ENCODE assay signal across 15 cellular contexts in genomic region chr4:152166567-152166966, GRCh38.
A peak's percentile ranks its signal among the peaks of the same experiment; 100 is the strongest.
DNase-seq lines count a peak whose midpoint lies in the region; ATAC-seq and TF ChIP-seq lines count a peak whose summit lies in the region.
"Had no signal": no experiment of that assay in that cellular context is flagged by ENCODE, and none has a peak within 500 bp of the region (broad histone marks: within the 10 kb centered on the region; RNA-seq: fewer than 3 reads in every experiment).

No MANE protein-coding gene starts in this region.

- H3K27me3 Mint-ChIP-seq in activated CD8-positive, alpha-beta T cell treated with anti-CD3 and anti-CD28 coated beads, Interleukin-2, amount 10 ng/mL, durations not matched to agents 7 days and 5 days (ENCODE audit: low read depth): peaks cover 4% of the 10 kb centered on the region
- H3K27me3 Mint-ChIP-seq in activated CD8-positive, alpha-beta T cell treated with anti-CD3 and anti-CD28 coated beads for 36 hours: no peaks in the 10 kb centered on the region

- H3K4me2 ChIP-seq in fibroblast of lung (ENCODE audit: extremely low read depth, insufficient read depth, low read length) (no peak overlapping the region), PC-3 (ENCODE audit: low read length) (no peak overlapping the region)

- H3K9me3 ChIP-seq in fibroblast of lung (ENCODE audit: control insufficient read depth, insufficient read depth, low read depth, low read length) (no peaks in the 10 kb centered on the region), PC-3 (ENCODE audit: low read length) (no peaks in the 10 kb centered on the region), spleen (no peaks in the 10 kb centered on the region)
- H3K9me3 ChIP-seq: SJSA1, uterus had no signal

- H4K20me1 ChIP-seq in fibroblast of lung (ENCODE audit: control insufficient read depth, extremely low read depth, insufficient read depth, low read length) (no peaks in the 10 kb centered on the region), PC-3 (ENCODE audit: low read length) (no peaks in the 10 kb centered on the region)

- no peak for TF ChIP-seq CTCF in activated CD8-positive, alpha-beta T cell treated with anti-CD3 and anti-CD28 coated beads for 36 hours (IDR thresholded peaks at IDR 0.05)
- TF ChIP-seq CTCF in fibroblast of lung (conservative IDR thresholded peaks at IDR 0.05 in 1 of 2, IDR thresholded peaks at IDR 0.05 in 1 of 2; ENCODE audit: low read depth in 1 of 2, low read length in 2 of 2) (no peak), PC-3 (conservative IDR thresholded peaks at IDR 0.05; ENCODE audit: low read depth, low read length) (no peak), spleen (IDR thresholded peaks at IDR 0.05 in 8 of 11, conservative IDR thresholded peaks at IDR 0.05 in 3 of 11) (no peak)

- H3K36me3 Mint-ChIP-seq in activated CD8-positive, alpha-beta T cell treated with anti-CD3 and anti-CD28 coated beads, Interleukin-2, amount 10 ng/mL, durations not matched to agents 7 days and 5 days (ENCODE audit: low read depth): no peaks in the 10 kb centered on the region
- no peaks in the 10 kb centered on the region for H3K36me3 Mint-ChIP-seq in activated CD8-positive, alpha-beta T cell treated with anti-CD3 and anti-CD28 coated beads for 36 hours (ENCODE audit: low read depth)

- H3K27ac ChIP-seq in fibroblast of lung (ENCODE audit: insufficient read depth, low read length): no peak overlapping the region
- H3K27ac ChIP-seq in PC-3 (ENCODE audit: low read length): no peak overlapping the region
- H3K27ac ChIP-seq in spleen: no peak overlapping the region
- H3K27ac ChIP-seq: parathyroid adenoma, SJSA1, uterus had no signal

- 41 to 55% (median 46%) methylated on average over 6 of the region's 6 CpGs for WGBS in spleen, 5 donors

- CTCF ChIA-PET in activated CD8-positive, alpha-beta T cell treated with anti-CD3 and anti-CD28 coated beads, Interleukin-2, amount 10 ng/mL, durations not matched to agents 7 days and 5 days (lab: Charles Lee): interaction anchor here (0.7 kb wide), 1 partner anchor 361 kb away, joined by 3 read pairs; no protein-coding TSS in a partner anchor
- CTCF ChIA-PET in activated CD8-positive, alpha-beta T cell treated with anti-CD3 and anti-CD28 coated beads for 36 hours (lab: Charles Lee): no interaction called here
- CTCF ChIA-PET in PC-3 (lab: Charles Lee): no interaction called here

- DNase-seq in activated CD8-positive, alpha-beta T cell treated with anti-CD3 and anti-CD28 coated beads, Interleukin-2, amount 10 ng/mL, durations not matched to agents 7 days and 5 days: peak; percentile 27
- no peak for DNase-seq in activated CD8-positive, alpha-beta T cell treated with anti-CD3 and anti-CD28 coated beads for 36 hours
- DNase-seq in NOMO-1 treated with dmso at 0.1 percent for 144 hours (lab: John Stamatoyannopoulos, UW; ENCODE audit: unreplicated experiment) (peak; percentile 7), fibroblast of lung (ENCODE audit: low read depth in 2 of 2) (peak; percentile 6 to 9), retina (peak; percentile 31), DMS79 (lab: John Stamatoyannopoulos, UW) (no peak), PC-3 (no peak), spleen (no peak)
- DNase-seq: activated T-cell treated with anti-CD3 and anti-CD28 coated beads, Interleukin-2, amount 50 U/mL, for 48 hours; hippocampal formation; NCI-H1105; NCI-H524 treated with DMSO at 0.1 percent for 48 hours; uterus had no signal

- H3F3A ChIP-seq in PC-3 (ENCODE audit: low read length, unreplicated experiment): no peaks in the 10 kb centered on the region

- H2AFZ ChIP-seq in fibroblast of lung (ENCODE audit: low read length) (no peak overlapping the region), PC-3 (ENCODE audit: low read length) (no peak overlapping the region)
- H2AFZ ChIP-seq: parathyroid adenoma had no signal

- no peak overlapping the region for H3K9ac ChIP-seq in fibroblast of lung (ENCODE audit: insufficient read depth, low read length)
- no peak overlapping the region for H3K9ac ChIP-seq in PC-3 (ENCODE audit: low read length)
- H3K9ac ChIP-seq: parathyroid adenoma had no signal

- H3K36me3 ChIP-seq in fibroblast of lung (ENCODE audit: control insufficient read depth, insufficient read depth, low read length): no peaks in the 10 kb centered on the region
- H3K36me3 ChIP-seq in PC-3 (ENCODE audit: low read depth, low read length): no peaks in the 10 kb centered on the region
- H3K36me3 ChIP-seq in spleen: no peaks in the 10 kb centered on the region
- H3K36me3 ChIP-seq: SJSA1, uterus had no signal

- H3K27me3 ChIP-seq in fibroblast of lung (ENCODE audit: control insufficient read depth, insufficient read depth, low read length) (no peaks in the 10 kb centered on the region), PC-3 (ENCODE audit: low read length) (no peaks in the 10 kb centered on the region), spleen (replicated peaks in 1 of 7) (peaks cover 0 to 3% (median 0%) of the 10 kb centered on the region in 7 donors)
- H3K27me3 ChIP-seq: SJSA1, uterus had no signal

- H3K79me2 ChIP-seq in fibroblast of lung (ENCODE audit: control insufficient read depth, insufficient read depth, low read length) (no peaks in the 10 kb centered on the region), PC-3 (ENCODE audit: low read length) (no peaks in the 10 kb centered on the region)
- H3K79me2 ChIP-seq: parathyroid adenoma had no signal

- no peaks in the 10 kb centered on the region for H3K9me3 Mint-ChIP-seq in activated CD8-positive, alpha-beta T cell treated with anti-CD3 and anti-CD28 coated beads, Interleukin-2, amount 10 ng/mL, durations not matched to agents 7 days and 5 days (ENCODE audit: insufficient read depth)
- H3K9me3 Mint-ChIP-seq in activated CD8-positive, alpha-beta T cell treated with anti-CD3 and anti-CD28 coated beads for 36 hours: no peaks in the 10 kb centered on the region

- no peak for ATAC-seq in activated CD8-positive, alpha-beta T cell treated with anti-CD3 and anti-CD28 coated beads, Interleukin-2, amount 10 ng/mL, durations not matched to agents 7 days and 5 days
- no peak for ATAC-seq in activated CD8-positive, alpha-beta T cell treated with anti-CD3 and anti-CD28 coated beads for 36 hours
- ATAC-seq in PC-3: no peak

- no peak for TF ChIP-seq POLR2A in spleen (IDR thresholded peaks at IDR 0.05)

- BruUV-seq in PC-3 (replicated peaks; lab: Mats Ljungman, UMichigan): no TSS peak

- H3K4me3 Mint-ChIP-seq in activated CD8-positive, alpha-beta T cell treated with anti-CD3 and anti-CD28 coated beads, Interleukin-2, amount 10 ng/mL, durations not matched to agents 7 days and 5 days: no peak overlapping the region
- H3K4me3 Mint-ChIP-seq in activated CD8-positive, alpha-beta T cell treated with anti-CD3 and anti-CD28 coated beads for 36 hours: no peak overlapping the region

- no peaks in the 10 kb centered on the region for H3K9me2 ChIP-seq in PC-3 (replicated peaks; ENCODE audit: low read length)

- H3K4me3 ChIP-seq in fibroblast of lung (replicated peaks in 1 of 4; ENCODE audit: control extremely low read depth in 1 of 4, insufficient read depth in 1 of 4, low read depth in 3 of 4, low read length in 4 of 4): no peak overlapping the region
- H3K4me3 ChIP-seq in PC-3 (ENCODE audit: low read length): no peak overlapping the region
- H3K4me3 ChIP-seq in spleen: no peak overlapping the region
- H3K4me3 ChIP-seq: SJSA1, uterus had no signal

- intact Hi-C loops in activated CD8-positive, alpha-beta T cell treated with anti-CD3 and anti-CD28 coated beads for 36 hours (cut with micrococcal nuclease): no loop called here
- intact Hi-C loops in PC-3 (cut with micrococcal nuclease): no loop called here
- intact Hi-C loops in spleen (cut with DNase I; ENCODE audit: low total_unique reads): no loop called here

- no peak overlapping the region for H3K27ac Mint-ChIP-seq in activated CD8-positive, alpha-beta T cell treated with anti-CD3 and anti-CD28 coated beads, Interleukin-2, amount 10 ng/mL, durations not matched to agents 7 days and 5 days
- no peak overlapping the region for H3K27ac Mint-ChIP-seq in activated CD8-positive, alpha-beta T cell treated with anti-CD3 and anti-CD28 coated beads for 36 hours

- H3K4me1 ChIP-seq in fibroblast of lung (ENCODE audit: control insufficient read depth, extremely low read depth, insufficient read depth, low read length) (no peaks in the 10 kb centered on the region), PC-3 (ENCODE audit: insufficient read depth, low read length) (peaks cover 8% of the 10 kb centered on the region), spleen (no peaks in the 10 kb centered on the region)
- H3K4me1 ChIP-seq: parathyroid adenoma, SJSA1, uterus had no signal

- POLR2A ChIA-PET in activated CD8-positive, alpha-beta T cell treated with anti-CD3 and anti-CD28 coated beads, Interleukin-2, amount 10 ng/mL, durations not matched to agents 7 days and 5 days (lab: Charles Lee): no interaction called here
- POLR2A ChIA-PET in activated CD8-positive, alpha-beta T cell treated with anti-CD3 and anti-CD28 coated beads for 36 hours (lab: Charles Lee): no interaction called here
- POLR2A ChIA-PET in PC-3 (lab: Charles Lee; ENCODE audit: unreplicated experiment): no interaction called here

- no peaks in the 10 kb centered on the region for H3K4me1 Mint-ChIP-seq in activated CD8-positive, alpha-beta T cell treated with anti-CD3 and anti-CD28 coated beads, Interleukin-2, amount 10 ng/mL, durations not matched to agents 7 days and 5 days (ENCODE audit: low read depth)
- no peaks in the 10 kb centered on the region for H3K4me1 Mint-ChIP-seq in activated CD8-positive, alpha-beta T cell treated with anti-CD3 and anti-CD28 coated beads for 36 hours (ENCODE audit: low read depth)

Comparison
In these comparisons a context has a peak if more than half of its experiments do, and no peak if none do; other contexts are left out.
1. DNase-seq: peak in activated CD8-positive, alpha-beta T cell treated with anti-CD3 and anti-CD28 coated beads, Interleukin-2, amount 10 ng/mL, durations not matched to agents 7 days and 5 days (single experiment), NOMO-1 treated with dmso at 0.1 percent for 144 hours (single experiment), fibroblast of lung (2 of 2) and retina (single experiment); none in activated CD8-positive, alpha-beta T cell treated with anti-CD3 and anti-CD28 coated beads for 36 hours (single experiment), DMS79 (single experiment), PC-3 (single experiment) and spleen (single experiment).